In the genomic region with DNA sequence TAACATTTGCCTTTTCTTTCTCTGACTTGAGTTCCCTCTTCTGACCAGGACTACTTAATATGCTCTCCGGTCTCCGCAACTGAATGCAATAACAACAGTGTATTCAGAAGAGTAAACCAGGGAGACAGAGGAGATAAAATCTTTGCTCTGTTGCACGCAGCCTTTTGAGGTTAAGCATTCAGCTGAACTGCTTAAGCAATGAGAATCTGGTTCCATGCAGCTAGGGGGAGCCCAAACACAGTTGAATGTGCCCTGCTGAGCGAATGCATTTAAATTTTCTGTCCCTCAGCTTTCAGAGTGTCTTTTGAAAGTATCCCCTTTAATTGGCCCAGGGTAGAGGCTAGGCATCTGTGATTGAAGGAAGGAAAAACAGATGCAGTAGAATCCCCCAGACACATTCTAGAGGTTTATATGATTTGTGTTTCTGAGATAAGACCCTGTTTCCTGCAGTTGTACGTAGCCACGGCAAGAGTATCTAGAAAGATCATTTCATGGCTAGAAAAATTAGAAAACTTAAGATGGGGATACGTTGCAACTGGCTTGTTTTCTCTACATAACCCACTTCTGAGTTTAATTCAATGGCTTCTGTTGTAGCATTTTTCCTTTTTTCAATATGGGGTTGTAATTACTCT, we compare ENCODE assay signal across 8 cellular contexts.
DNase-seq lines count a peak whose midpoint lies in the region; ATAC-seq, FAIRE-seq and TF ChIP-seq lines count a peak whose summit lies in the region.

No MANE protein-coding gene starts in this region.

- ATAC-seq in GM19043 (IDR thresholded peaks at IDR 0.05; ENCODE audit: low read depth, unreplicated experiment) (peak; percentile 55), HG03175 (IDR thresholded peaks at IDR 0.05; ENCODE audit: unreplicated experiment) (peak; percentile 72), pancreas (peak; percentile 88 to 98 (median 97))

- CTCF ChIA-PET in activated CD4-positive, alpha-beta memory T cell treated with anti-CD3 and anti-CD28 coated beads, Interleukin-2, amount 10 ng/mL, durations not matched to agents 7 days and 5 days (lab: Charles Lee): interaction anchor here (1.1 kb wide), 1 partner anchor 1799 kb away, joined by 3 read pairs; no protein-coding TSS in a partner anchor

- H3K9me3 ChIP-seq in pancreas: no peaks in the 10 kb centered on the region

- POLR2A ChIA-PET in activated CD4-positive, alpha-beta memory T cell treated with anti-CD3 and anti-CD28 coated beads, Interleukin-2, amount 10 ng/mL, durations not matched to agents 7 days and 5 days (lab: Charles Lee): no interaction called here

- no peaks in the 10 kb centered on the region for H3K27me3 Mint-ChIP-seq in activated CD4-positive, alpha-beta memory T cell treated with anti-CD3 and anti-CD28 coated beads, Interleukin-2, amount 10 ng/mL, durations not matched to agents 7 days and 5 days

- H3K27ac ChIP-seq in pancreas: no peak overlapping the region

- H3K27me3 ChIP-seq in pancreas: no peaks in the 10 kb centered on the region

- intact Hi-C loops in pancreas (cut with DNase I): loop anchor here in 2 of 3 donors (10.0 kb wide), 2 partner anchors 506 to 696 kb away; no protein-coding TSS in a partner anchor

- TF ChIP-seq CTCF in pancreas (IDR thresholded peaks at IDR 0.05): peak; percentile 44 to 65 (median 54)

- no peaks in the 10 kb centered on the region for H3K4me1 Mint-ChIP-seq in activated CD4-positive, alpha-beta memory T cell treated with anti-CD3 and anti-CD28 coated beads, Interleukin-2, amount 10 ng/mL, durations not matched to agents 7 days and 5 days

- no peaks in the 10 kb centered on the region for H3K9me3 Mint-ChIP-seq in activated CD4-positive, alpha-beta memory T cell treated with anti-CD3 and anti-CD28 coated beads, Interleukin-2, amount 10 ng/mL, durations not matched to agents 7 days and 5 days

- no peaks in the 10 kb centered on the region for H3K36me3 ChIP-seq in pancreas

- no peak for FAIRE-seq in pancreas (lab: Jason Lieb, UNC)

- no peaks in the 10 kb centered on the region for H3K4me1 ChIP-seq in pancreas

- no peak overlapping the region for H3K4me3 Mint-ChIP-seq in activated CD4-positive, alpha-beta memory T cell treated with anti-CD3 and anti-CD28 coated beads, Interleukin-2, amount 10 ng/mL, durations not matched to agents 7 days and 5 days

- H3K4me3 ChIP-seq in pancreas: peak overlapping the region in 1 of 4 donors; percentile 6

- H3K36me3 Mint-ChIP-seq in activated CD4-positive, alpha-beta memory T cell treated with anti-CD3 and anti-CD28 coated beads, Interleukin-2, amount 10 ng/mL, durations not matched to agents 7 days and 5 days (ENCODE audit: low read depth): no peaks in the 10 kb centered on the region

- no peak overlapping the region for H3K27ac Mint-ChIP-seq in activated CD4-positive, alpha-beta memory T cell treated with anti-CD3 and anti-CD28 coated beads, Interleukin-2, amount 10 ng/mL, durations not matched to agents 7 days and 5 days

- DNase-seq in DMS 273 treated with DMSO at 0.1 percent for 48 hours (lab: John Stamatoyannopoulos, UW) (peak; percentile 46), NCI-H2227 (lab: John Stamatoyannopoulos, UW; ENCODE audit: unreplicated experiment) (peak; percentile 61), glomerular endothelial cell (ENCODE audit: extremely low read depth, low read depth, low spot score) (peak; percentile 27), pancreas (peak in 3 of 6 donors; percentile 30 to 61 (median 50))
- DNase-seq in activated CD4-positive, alpha-beta memory T cell treated with anti-CD3 and anti-CD28 coated beads, Interleukin-2, amount 10 ng/mL, durations not matched to agents 7 days and 5 days: peak; percentile 24
- no peak for DNase-seq in activated CD8-positive, alpha-beta memory T cell treated with anti-CD3 and anti-CD28 coated beads, Interleukin-2, amount 50 U/mL, for 4 hours

- 9 to 13% methylated on average over 7 of the region's 7 CpGs for WGBS in pancreas, 2 donors
